22 cellular contexts compared by ENCODE assay signal in the genomic region with DNA sequence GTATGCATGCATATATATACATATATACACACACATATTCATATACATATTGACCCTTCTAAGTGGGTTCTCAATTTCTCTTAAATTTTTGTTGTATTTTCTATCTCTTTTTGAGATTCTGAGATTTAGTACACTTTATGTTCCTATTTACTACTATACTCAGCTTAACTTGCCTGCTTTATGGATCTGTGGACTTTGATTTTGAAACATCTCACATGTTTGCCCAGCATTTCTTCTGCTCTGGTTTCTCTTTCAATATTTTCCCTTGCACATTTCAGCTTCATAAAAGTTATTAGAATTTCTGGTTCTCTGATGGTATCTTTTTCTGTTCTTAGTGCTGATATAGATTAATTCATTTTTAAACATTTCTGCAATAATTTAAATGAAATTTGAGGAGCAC.
"Had no signal": no experiment of that assay in that cellular context is flagged by ENCODE, and none has a peak within 500 bp of the region (broad histone marks: within the 10 kb centered on the region; RNA-seq: fewer than 3 reads in every experiment).

No MANE protein-coding gene starts in this region.

- FAIRE-seq: RCC 7860 had no signal

- DNase-seq: IMR-90, Karpas-422, KG1, MG63, NCI-H1092 treated with DMSO at 0.1 percent for 48 hours, NCI-H1436, NCI-H187, NCI-H2029, NCI-H2081 treated with DMSO at 0.1 percent for 48 hours, NCI-H2171, NCI-H226, NCI-H446, NCI-H510A, NCI-H524 treated with DMSO at 0.1 percent for 48 hours, NCI-H69, NCI-H774, Right ventricle myocardium superior, RPMI8226, SIG-M5 had no signal

- H3K36me3 ChIP-seq: MG63, SJSA1 had no signal

- H3K27me3 ChIP-seq: MG63, SJSA1 had no signal

- H3K4me1 ChIP-seq: SJSA1 had no signal

- H3K27ac ChIP-seq: SJSA1, SK-N-MC had no signal

- H3K4me3 ChIP-seq: MG63, SJSA1, SK-N-MC had no signal

- H3K9me3 ChIP-seq: SJSA1 had no signal
